11 cellular contexts compared by ENCODE assay signal in the genomic region with DNA sequence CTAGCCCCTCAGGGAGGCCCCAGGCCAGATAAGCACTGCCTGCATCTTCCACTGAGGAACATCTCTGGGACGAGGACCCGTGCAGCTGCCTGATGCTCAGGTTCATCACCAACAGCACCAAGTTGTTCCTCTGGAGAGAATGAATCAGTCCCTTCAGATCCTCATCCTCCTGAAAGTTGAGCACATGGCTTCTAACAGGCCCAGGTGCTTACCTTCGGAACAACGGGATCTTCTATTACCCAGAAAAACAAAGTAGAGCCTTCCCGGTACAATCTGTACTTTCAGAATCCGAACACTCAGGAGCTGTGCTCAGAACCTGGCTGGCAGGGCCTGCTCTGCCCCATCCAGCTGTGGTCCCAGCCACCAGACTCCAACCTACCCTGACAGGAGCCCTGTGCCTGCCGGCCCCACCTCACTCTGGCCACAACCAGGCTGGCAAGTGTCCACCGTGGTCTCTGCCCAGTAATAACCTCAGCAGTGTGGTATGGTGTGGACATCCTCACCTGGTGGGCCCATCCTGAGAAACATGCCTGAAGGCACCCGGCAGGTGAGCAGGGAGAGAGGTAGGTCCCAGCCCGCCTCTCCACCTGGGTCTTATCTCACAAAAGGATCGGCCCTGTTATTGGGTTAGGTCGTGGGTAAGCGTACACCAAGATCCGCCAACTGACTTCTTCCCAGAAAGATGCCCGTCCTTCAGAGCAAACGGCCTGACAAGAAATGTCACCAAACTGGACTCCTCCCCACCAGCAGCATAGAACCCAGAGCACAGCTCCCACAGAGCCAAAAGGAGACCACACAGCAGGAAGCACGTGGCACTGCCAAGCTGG. TPM values are rescaled to one million over a fixed set of nuclear protein-coding genes. Genes with fewer than 3 reads are reported as not detected.
A peak's percentile ranks its signal among the peaks of the same experiment; 100 is the strongest.
DNase-seq lines count a peak whose midpoint lies in the region; ATAC-seq and TF ChIP-seq lines count a peak whose summit lies in the region.
"Had no signal": no experiment of that assay in that cellular context is flagged by ENCODE, and none has a peak within 500 bp of the region (broad histone marks: within the 10 kb centered on the region; RNA-seq: fewer than 3 reads in every experiment).

No MANE protein-coding gene starts in this region.

- DNase-seq in activated naive CD8-positive, alpha-beta T cell treated with anti-CD3 and anti-CD28 coated beads for 36 hours, result no peak
- DNase-seq in immature natural killer cell (no peak), type B pancreatic cell (ENCODE audit: extremely low spot score, unreplicated experiment) (no peak), NCI-H1436 (lab: John Stamatoyannopoulos, UW) (no peak), NAMALWA (ENCODE audit: low spot score) (no peak), MV-4-11 (lab: John Stamatoyannopoulos, UW) (no peak)
- DNase-seq: activated CD4-positive, alpha-beta T cell treated with anti-CD3 and anti-CD28 coated beads for 1 hour; T-cell had no signal

- H3K36me3 Mint-ChIP-seq in activated naive CD8-positive, alpha-beta T cell, result no peaks in the 10 kb centered on the region
- H3K36me3 Mint-ChIP-seq in activated naive CD8-positive, alpha-beta T cell treated with anti-CD3 and anti-CD28 coated beads for 36 hours, result no peaks in the 10 kb centered on the region
- no peaks in the 10 kb centered on the region for H3K36me3 Mint-ChIP-seq in activated T-helper 17 cell treated with anti-CD3 and anti-CD28 coated beads, Interleukin-2, amount 50 U/mL, for 72 hours (ENCODE audit: low read depth)
- H3K36me3 Mint-ChIP-seq in immature natural killer cell (no peaks in the 10 kb centered on the region), type B pancreatic cell (no peaks in the 10 kb centered on the region)
- H3K36me3 Mint-ChIP-seq: T-cell had no signal

- no peak for ATAC-seq in activated T-helper 17 cell treated with anti-CD3 and anti-CD28 coated beads, Interleukin-2, amount 50 U/mL, for 72 hours (replicated peaks)

- H3K27ac Mint-ChIP-seq in activated naive CD8-positive, alpha-beta T cell, result peak overlapping the region; percentile 8
- H3K27ac Mint-ChIP-seq in activated naive CD8-positive, alpha-beta T cell treated with anti-CD3 and anti-CD28 coated beads for 36 hours, result no peak overlapping the region
- peak overlapping the region; percentile 91 for H3K27ac Mint-ChIP-seq in activated T-helper 17 cell treated with anti-CD3 and anti-CD28 coated beads, Interleukin-2, amount 50 U/mL, for 72 hours
- H3K27ac Mint-ChIP-seq in immature natural killer cell (peak overlapping the region; percentile 18 to 96 (median 84)), type B pancreatic cell (no peak overlapping the region)
- H3K27ac Mint-ChIP-seq: activated T-helper 1 cell treated with anti-CD3 and anti-CD28 coated beads, Interleukin-12 subunit alpha, Interleukin-12 subunit beta, Interleukin-2, Interleukin-4 antibody, amounts not matched to agents 30 ng/mL and 10 ng/mL and 1 ng/mL, durations not matched to agents 14 hours and 24 hours and 36 hours; T-cell had no signal

- H3K4me1 Mint-ChIP-seq in activated naive CD8-positive, alpha-beta T cell (ENCODE audit: low read depth), result peaks cover 22% of the 10 kb centered on the region
- H3K4me1 Mint-ChIP-seq in activated naive CD8-positive, alpha-beta T cell treated with anti-CD3 and anti-CD28 coated beads for 36 hours, result peaks cover 36% of the 10 kb centered on the region
- H3K4me1 Mint-ChIP-seq in activated T-helper 17 cell treated with anti-CD3 and anti-CD28 coated beads, Interleukin-2, amount 50 U/mL, for 72 hours, result peaks cover 32% of the 10 kb centered on the region
- H3K4me1 Mint-ChIP-seq in immature natural killer cell (peaks cover 79 to 84% of the 10 kb centered on the region in 2 donors), type B pancreatic cell (ENCODE audit: unreplicated experiment) (peaks cover 38% of the 10 kb centered on the region)

- peak; percentile 21 for TF ChIP-seq CTCF in type B pancreatic cell (conservative IDR thresholded peaks at IDR 0.05)

- no peak overlapping the region for H3K4me3 Mint-ChIP-seq in activated naive CD8-positive, alpha-beta T cell
- H3K4me3 Mint-ChIP-seq in activated naive CD8-positive, alpha-beta T cell treated with anti-CD3 and anti-CD28 coated beads for 36 hours, result no peak overlapping the region
- peak overlapping the region; percentile 94 for H3K4me3 Mint-ChIP-seq in activated T-helper 17 cell treated with anti-CD3 and anti-CD28 coated beads, Interleukin-2, amount 50 U/mL, for 72 hours
- no peak overlapping the region for H3K4me3 Mint-ChIP-seq in immature natural killer cell
- no peak overlapping the region for H3K4me3 Mint-ChIP-seq in type B pancreatic cell
- H3K4me3 Mint-ChIP-seq: activated T-helper 1 cell treated with anti-CD3 and anti-CD28 coated beads, Interleukin-12 subunit alpha, Interleukin-12 subunit beta, Interleukin-2, Interleukin-4 antibody, amounts not matched to agents 30 ng/mL and 10 ng/mL and 1 ng/mL, durations not matched to agents 14 hours and 24 hours and 36 hours had no signal

- H3K9me3 Mint-ChIP-seq in activated naive CD8-positive, alpha-beta T cell (ENCODE audit: low read depth), result no peaks in the 10 kb centered on the region
- H3K9me3 Mint-ChIP-seq in activated naive CD8-positive, alpha-beta T cell treated with anti-CD3 and anti-CD28 coated beads for 36 hours, result no peaks in the 10 kb centered on the region
- H3K9me3 Mint-ChIP-seq in activated T-helper 17 cell treated with anti-CD3 and anti-CD28 coated beads, Interleukin-2, amount 50 U/mL, for 72 hours, result no peaks in the 10 kb centered on the region
- H3K9me3 Mint-ChIP-seq in immature natural killer cell, result no peaks in the 10 kb centered on the region
- no peaks in the 10 kb centered on the region for H3K9me3 Mint-ChIP-seq in type B pancreatic cell
- H3K9me3 Mint-ChIP-seq: activated T-helper 1 cell treated with anti-CD3 and anti-CD28 coated beads, Interleukin-12 subunit alpha, Interleukin-12 subunit beta, Interleukin-2, Interleukin-4 antibody, amounts not matched to agents 30 ng/mL and 10 ng/mL and 1 ng/mL, durations not matched to agents 14 hours and 24 hours and 36 hours; T-cell had no signal

- no peaks in the 10 kb centered on the region for H3K27me3 Mint-ChIP-seq in activated naive CD8-positive, alpha-beta T cell
- no peaks in the 10 kb centered on the region for H3K27me3 Mint-ChIP-seq in activated naive CD8-positive, alpha-beta T cell treated with anti-CD3 and anti-CD28 coated beads for 36 hours
- H3K27me3 Mint-ChIP-seq in activated T-helper 17 cell treated with anti-CD3 and anti-CD28 coated beads, Interleukin-2, amount 50 U/mL, for 72 hours, result no peaks in the 10 kb centered on the region
- H3K27me3 Mint-ChIP-seq in immature natural killer cell (ENCODE audit: low read depth in 3 of 3) (peaks cover 7 to 24% (median 18%) of the 10 kb centered on the region in 3 donors), type B pancreatic cell (no peaks in the 10 kb centered on the region)
- H3K27me3 Mint-ChIP-seq: T-cell had no signal

RNA-seq across cellular contexts. Expression of gene ELL, which starts 34.1 kb away (rescaled TPM):
- 10 to 100 TPM; 20.0 to 21.0 TPM for total RNA-seq in activated naive CD8-positive, alpha-beta T cell treated with anti-CD3 and anti-CD28 coated beads for 36 hours
- 10 to 100 TPM; 23.7 to 41.8 TPM for total RNA-seq in activated T-helper 17 cell treated with anti-CD3 and anti-CD28 coated beads, Interleukin-2, amount 50 U/mL, for 72 hours
- 10 to 100 TPM in 2 of 3 donors, 1 to 10 TPM in 1; 9.1 to 21.1 (median 11.1) TPM for polyA plus RNA-seq in immature natural killer cell
- total RNA-seq in type B pancreatic cell (ENCODE audit: low replicate concordance), result 13.6 and 16.7 TPM in 2 replicates

RNA-seq across cellular contexts. Expression of gene ISYNA1, which starts 49.9 kb away (rescaled TPM):
- 10 to 100 TPM; 29.6 to 32.7 TPM for total RNA-seq in activated naive CD8-positive, alpha-beta T cell treated with anti-CD3 and anti-CD28 coated beads for 36 hours
- 10 to 100 TPM; 15.9 to 22.0 TPM for total RNA-seq in activated T-helper 17 cell treated with anti-CD3 and anti-CD28 coated beads, Interleukin-2, amount 50 U/mL, for 72 hours
- 10 to 100 TPM; 29.7 to 32.2 (median 31.2) TPM for polyA plus RNA-seq in immature natural killer cell
- total RNA-seq in type B pancreatic cell (ENCODE audit: low replicate concordance), result 278 and 303 TPM in 2 replicates

RNA-seq across cellular contexts. Expression of gene FKBP8, which starts 55.6 kb away (rescaled TPM):
- 100 to 1,000 TPM; 168 to 170 TPM for total RNA-seq in activated naive CD8-positive, alpha-beta T cell treated with anti-CD3 and anti-CD28 coated beads for 36 hours
- 100 to 1,000 TPM; 222 to 320 TPM for total RNA-seq in activated T-helper 17 cell treated with anti-CD3 and anti-CD28 coated beads, Interleukin-2, amount 50 U/mL, for 72 hours
- polyA plus RNA-seq in immature natural killer cell, result 100 to 1,000 TPM in 1 of 3 donors, 10 to 100 TPM in 2; 85.7 to 137 (median 94.5) TPM
- total RNA-seq in type B pancreatic cell (ENCODE audit: low replicate concordance), result 151 and 191 TPM in 2 replicates

Comparison
In these comparisons a context has a peak if more than half of its experiments do, and no peak if none do; other contexts are left out.
1. H3K27ac Mint-ChIP-seq: peak in activated naive CD8-positive, alpha-beta T cell (single experiment), activated T-helper 17 cell treated with anti-CD3 and anti-CD28 coated beads, Interleukin-2, amount 50 U/mL, for 72 hours (single experiment) and immature natural killer cell (6 of 6); none in activated naive CD8-positive, alpha-beta T cell treated with anti-CD3 and anti-CD28 coated beads for 36 hours (single experiment) and type B pancreatic cell (single experiment).